ENCODE assay signal across 8 cellular contexts in genomic region chr3:14780927-14781507, GRCh38. TPM values are rescaled to one million over a fixed set of nuclear protein-coding genes. Genes with fewer than 3 reads are reported as not detected.
DNase-seq lines count a peak whose midpoint lies in the region; ATAC-seq and TF ChIP-seq lines count a peak whose summit lies in the region.

No MANE protein-coding gene starts in this region.

- no peaks in the 10 kb centered on the region for H3K9me3 ChIP-seq in RWPE2 (ENCODE audit: severe bottlenecking)
- peaks cover 0 to 21% (median 11%) of the 10 kb centered on the region in 4 donors for H3K9me3 ChIP-seq in esophagus muscularis mucosa

- no peak overlapping the region for H3K4me3 ChIP-seq in RWPE2 (ENCODE audit: severe bottlenecking)
- no peak overlapping the region for H3K4me3 ChIP-seq in esophagus muscularis mucosa

- intact Hi-C loops in esophagus muscularis mucosa (cut with DNase I) = no loop called here

- peak; percentile 51 for DNase-seq in HT-29 (ENCODE audit: low spot score)
- DNase-seq in RWPE2 (ENCODE audit: low spot score) = peak; percentile 35
- no peak for DNase-seq in esophagus muscularis mucosa (ENCODE audit: extremely low spot score)
- DNase-seq in omental fat pad (ENCODE audit: low spot score) = peak; percentile 22

- TF ChIP-seq EP300 in esophagus muscularis mucosa (IDR thresholded peaks at IDR 0.05) = no peak

- TF ChIP-seq CTCF in C4-2B (conservative IDR thresholded peaks at IDR 0.05) (peak; percentile 74), RWPE2 (IDR thresholded peaks at IDR 0.05; ENCODE audit: poor library complexity, severe bottlenecking) (no peak), esophagus muscularis mucosa (IDR thresholded peaks at IDR 0.05) (peak; percentile 38 to 53 (median 42)), omental fat pad (IDR thresholded peaks at IDR 0.05) (no peak)

- peak; percentile 61 for ATAC-seq in GM18909 (IDR thresholded peaks at IDR 0.05; ENCODE audit: poor library complexity, unreplicated experiment)
- no peak for ATAC-seq in RWPE2 (ENCODE audit: low read depth)
- no peak for ATAC-seq in omental fat pad (ENCODE audit: low FRiP score)
- no peak for ATAC-seq in HG03280 (IDR thresholded peaks at IDR 0.05; ENCODE audit: unreplicated experiment)
- no peak for ATAC-seq in HG03196 (IDR thresholded peaks at IDR 0.05; ENCODE audit: unreplicated experiment)

- no peaks in the 10 kb centered on the region for H3K36me3 ChIP-seq in RWPE2 (ENCODE audit: low read depth)
- no peaks in the 10 kb centered on the region for H3K36me3 ChIP-seq in esophagus muscularis mucosa

- H3K4me1 ChIP-seq in RWPE2 (ENCODE audit: insufficient read depth, poor library complexity, severe bottlenecking) = no peaks in the 10 kb centered on the region
- H3K4me1 ChIP-seq in esophagus muscularis mucosa = no peaks in the 10 kb centered on the region

- WGBS in esophagus muscularis mucosa = 46% methylated on average over 12 of the region's 12 CpGs

- no peaks in the 10 kb centered on the region for H3K27me3 ChIP-seq in RWPE2 (ENCODE audit: insufficient read depth, poor library complexity, severe bottlenecking)
- peaks cover 0 to 18% (median 0%) of the 10 kb centered on the region in 4 donors for H3K27me3 ChIP-seq in esophagus muscularis mucosa

- H3K27ac ChIP-seq in C4-2B (no peak overlapping the region), RWPE2 (ENCODE audit: poor library complexity, severe bottlenecking) (no peak overlapping the region), esophagus muscularis mucosa (replicated peaks in 1 of 4) (no peak overlapping the region)

- TF ChIP-seq POLR2A in esophagus muscularis mucosa (IDR thresholded peaks at IDR 0.05; ENCODE audit: low read depth) = no peak

RNA-seq across cellular contexts. Expression of gene FGD5, which starts 37.7 kb away (rescaled TPM):
- total RNA-seq in HT-29 (2014; rRNA removed; shearing (Covaris generic)) = not detected in 2 replicates
- total RNA-seq in esophagus muscularis mucosa (10 to 100 TPM; 15.4 to 21.1 (median 16.1) TPM), omental fat pad (10 to 100 TPM in 3 of 4 donors, 1 to 10 TPM in 1; 9.1 to 75.0 (median 16.1) TPM)

Comparison
In these comparisons a context has a peak if more than half of its experiments do, and no peak if none do; other contexts are left out.
1. CTCF ChIP-seq: peak in C4-2B (single experiment) and esophagus muscularis mucosa (3 of 3); none in RWPE2 (single experiment) and omental fat pad (0 of 3).
2. RNA of gene FGD5, which starts 37.7 kb away (total RNA-seq): 9.1 to 75.0 TPM in omental fat pad and 15.4 to 21.1 TPM in esophagus muscularis mucosa; not detected in HT-29; every median in the first group is over 10 times any median in the second.